Comparison of ENCODE assay signal across 9 cellular contexts in the genomic region with DNA sequence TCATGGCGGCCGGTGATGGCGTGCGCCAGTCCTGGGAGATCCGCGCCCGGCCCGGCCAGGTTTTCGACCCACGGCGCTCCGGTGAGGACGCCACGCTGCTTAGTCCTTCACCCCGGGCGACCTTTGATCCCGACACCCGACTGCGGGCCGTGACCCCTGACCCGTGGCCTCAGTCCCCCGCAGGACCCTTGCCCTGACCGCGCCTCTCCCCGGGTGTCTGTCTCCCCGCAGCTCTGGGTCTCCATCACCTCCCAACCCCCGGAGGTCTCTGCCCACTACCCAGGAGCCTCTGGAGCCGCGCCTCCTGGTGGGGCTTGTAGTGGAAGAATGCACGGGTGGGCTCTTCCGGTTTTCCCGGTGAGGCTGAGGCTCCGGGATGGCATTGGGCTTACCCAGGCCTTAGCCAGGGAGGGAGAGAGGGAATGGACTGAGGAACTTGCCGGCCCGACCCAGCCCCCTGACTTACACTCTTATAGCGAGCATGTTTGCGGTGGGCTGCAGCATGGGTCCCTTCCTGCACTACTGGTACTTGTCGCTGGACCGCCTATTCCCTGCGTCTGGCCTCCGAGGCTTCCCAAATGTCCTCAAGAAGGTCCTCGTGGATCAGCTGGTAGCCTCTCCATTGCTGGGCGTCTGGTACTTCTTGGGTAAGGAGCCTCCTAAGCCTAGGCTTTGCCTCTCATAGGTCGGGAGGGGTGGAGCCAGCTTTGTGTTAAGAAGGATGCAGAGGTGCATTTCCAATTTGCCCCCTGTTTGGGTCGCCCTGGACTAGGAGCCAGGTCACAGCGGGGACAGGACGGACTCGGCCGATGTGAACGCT. TPM values are rescaled to one million over a fixed set of nuclear protein-coding genes. Genes with fewer than 3 reads are reported as not detected.
DNase-seq lines count a peak whose midpoint lies in the region; ATAC-seq and TF ChIP-seq lines count a peak whose summit lies in the region.
"Had no signal": no experiment of that assay in that cellular context is flagged by ENCODE, and none has a peak within 500 bp of the region (broad histone marks: within the 10 kb centered on the region; RNA-seq: fewer than 3 reads in every experiment).

No MANE protein-coding gene starts in this region.

- no peaks in the 10 kb centered on the region for H3K9me3 ChIP-seq in mucosa of descending colon

- TF ChIP-seq CTCF in LNCaP clone FGC (IDR thresholded peaks at IDR 0.05; ENCODE audit: control insufficient read depth, extremely low read depth, insufficient read depth) (no peak), mucosa of descending colon (IDR thresholded peaks at IDR 0.05) (no peak)

- peak; percentile 10 for ATAC-seq in GM18517 (IDR thresholded peaks at IDR 0.05; ENCODE audit: unreplicated experiment)
- ATAC-seq in mucosa of descending colon, result peak; percentile 6
- no peak for ATAC-seq in HG02798 (IDR thresholded peaks at IDR 0.05; ENCODE audit: poor library complexity, unreplicated experiment)

- H3K4me3 ChIP-seq in LNCaP clone FGC (ENCODE audit: low read depth, low read length), result peak overlapping the region; percentile 95
- H3K4me3 ChIP-seq in mucosa of descending colon, result peak overlapping the region; percentile 67

- H3K4me1 ChIP-seq in mucosa of descending colon (ENCODE audit: low read depth), result peaks cover 20% of the 10 kb centered on the region

- peak overlapping the region; percentile 52 for H3K27ac ChIP-seq in caudate nucleus (ENCODE audit: low read depth, low read length)

- no peaks in the 10 kb centered on the region for H3K36me3 ChIP-seq in mucosa of descending colon (ENCODE audit: low read depth)

- intact Hi-C loops in mucosa of descending colon (cut with DNase I, micrococcal nuclease), result loop anchor here in 1 of 2 donors (1.0 kb wide), 1 partner anchor 11 kb away; a partner anchor contains a TSS

- DNase-seq in LNCaP clone FGC (ENCODE audit: low read depth) (no peak), caudate nucleus (lab: John Stamatoyannopoulos, UW) (no peak), mucosa of descending colon (peak in 1 of 3 donors; percentile 38), foreskin melanocyte (no peak), GOT3 (lab: John Stamatoyannopoulos, UW) (no peak), SKM-1 treated with dmso at 0.1 percent for 144 hours (lab: John Stamatoyannopoulos, UW; ENCODE audit: unreplicated experiment) (no peak)

RNA-seq across cellular contexts. Expression of a gene that starts 0.6 kb away (rescaled TPM):
- 10 to 100 TPM in 2 of 3 donors, 1 to 10 TPM in 1; 6.7 to 12.4 (median 12.0) TPM for total RNA-seq in mucosa of descending colon

RNA-seq across cellular contexts. Expression of a gene that starts 10.2 kb away (rescaled TPM):
- 1 to 10 TPM; 5.7 to 7.6 (median 6.8) TPM for total RNA-seq in mucosa of descending colon

RNA-seq across cellular contexts. Expression of a gene that starts 20.0 kb away (rescaled TPM):
- total RNA-seq in mucosa of descending colon, result 100 to 1,000 TPM in 1 of 3 donors, 10 to 100 TPM in 2; 46.6 to 122 (median 49.4) TPM

RNA-seq across cellular contexts. Expression of a gene that starts 32.6 kb away (rescaled TPM):
- 1 to 10 TPM; 2.5 to 7.7 (median 6.2) TPM for total RNA-seq in mucosa of descending colon
- total RNA-seq: subcutaneous adipose tissue had no signal

RNA-seq across cellular contexts. Expression of a gene that starts 40.6 kb away (rescaled TPM):
- total RNA-seq in mucosa of descending colon, result 10 to 100 TPM; 31.6 to 40.0 (median 35.2) TPM
